In genomic region chr11:83156150-83156995, GRCh38 we compare ENCODE assay signal across 8 cellular contexts.
A peak's percentile ranks its signal among the peaks of the same experiment; 100 is the strongest.
DNase-seq lines count a peak whose midpoint lies in the region; ATAC-seq, FAIRE-seq and TF ChIP-seq lines count a peak whose summit lies in the region.

No MANE protein-coding gene starts in this region.

- no peaks in the 10 kb centered on the region for H3K9me3 Mint-ChIP-seq in stimulated activated effector memory CD8-positive, alpha-beta T cell treated with anti-CD3 and anti-CD28 coated beads, Interleukin-12 subunit alpha, Interleukin-12 subunit beta, amount 100 ng/mL, for 72 hours

- H3K27me3 ChIP-seq in HUES48 (ENCODE audit: control insufficient read depth, insufficient read depth, low read length) (no peaks in the 10 kb centered on the region), NT2/D1 (ENCODE audit: insufficient read depth, insufficient read length) (no peaks in the 10 kb centered on the region)

- H3K9ac ChIP-seq in HUES48 (ENCODE audit: low read depth, low read length) (peak overlapping the region; percentile 40), NT2/D1 (ENCODE audit: insufficient read length, low read depth) (peak overlapping the region; percentile 51)

- H3K4me1 Mint-ChIP-seq in stimulated activated effector memory CD8-positive, alpha-beta T cell treated with anti-CD3 and anti-CD28 coated beads, Interleukin-12 subunit alpha, Interleukin-12 subunit beta, amount 100 ng/mL, for 72 hours: peaks cover 23% of the 10 kb centered on the region

- FAIRE-seq in D721Med (lab: Jason Lieb, UNC): no peak

- peaks cover 51% of the 10 kb centered on the region for H3K36me3 Mint-ChIP-seq in stimulated activated effector memory CD8-positive, alpha-beta T cell treated with anti-CD3 and anti-CD28 coated beads, Interleukin-12 subunit alpha, Interleukin-12 subunit beta, amount 100 ng/mL, for 72 hours

- H3K4me1 ChIP-seq in HUES48 (ENCODE audit: control insufficient read depth, insufficient read depth, low read length) (peaks cover 22% of the 10 kb centered on the region), NT2/D1 (ENCODE audit: insufficient read depth, insufficient read length) (no peaks in the 10 kb centered on the region)

- H3K27ac Mint-ChIP-seq in stimulated activated effector memory CD8-positive, alpha-beta T cell treated with anti-CD3 and anti-CD28 coated beads, Interleukin-12 subunit alpha, Interleukin-12 subunit beta, amount 100 ng/mL, for 72 hours: peak overlapping the region; percentile 99

- H3K9me3 ChIP-seq in HUES48 (ENCODE audit: control insufficient read depth, insufficient read depth, low read length) (no peaks in the 10 kb centered on the region), NT2/D1 (ENCODE audit: insufficient read depth, low read length) (no peaks in the 10 kb centered on the region)

- H3K4me3 Mint-ChIP-seq in stimulated activated effector memory CD8-positive, alpha-beta T cell treated with anti-CD3 and anti-CD28 coated beads, Interleukin-12 subunit alpha, Interleukin-12 subunit beta, amount 100 ng/mL, for 72 hours: peak overlapping the region; percentile 93

- H3K4me3 ChIP-seq in HUES48 (ENCODE audit: low read depth, low read length) (peak overlapping the region; percentile 84), NT2/D1 (ENCODE audit: insufficient read length, low read depth) (peak overlapping the region; percentile 44), epithelial cell of esophagus (ENCODE audit: low read length) (peak overlapping the region; percentile 64)

- peak overlapping the region; percentile 87 for H3K27ac ChIP-seq in HUES48 (ENCODE audit: low read depth, low read length)

- peak; percentile 92 for ATAC-seq in GM21447 (IDR thresholded peaks at IDR 0.05; ENCODE audit: unreplicated experiment)
- peak; percentile 96 for ATAC-seq in stimulated activated effector memory CD8-positive, alpha-beta T cell treated with anti-CD3 and anti-CD28 coated beads, Interleukin-12 subunit alpha, Interleukin-12 subunit beta, amount 100 ng/mL, for 72 hours

- TF ChIP-seq CTCF in D721Med (IDR thresholded peaks at IDR 0.05; ENCODE audit: insufficient read depth, missing control alignments): no peak
- no peak for TF ChIP-seq CTCF in epithelial cell of esophagus (IDR thresholded peaks at IDR 0.05; ENCODE audit: insufficient read depth, low read depth, low read length, missing control alignments)

- peaks cover 23% of the 10 kb centered on the region for H3K36me3 ChIP-seq in HUES48 (ENCODE audit: control insufficient read depth, insufficient read depth, low read length)
- peaks cover 33% of the 10 kb centered on the region for H3K36me3 ChIP-seq in NT2/D1 (ENCODE audit: insufficient read depth, insufficient read length, low read length)

- DNase-seq in D721Med (ENCODE audit: insufficient read length, low spot score) (peak; percentile 66), NT2/D1 (ENCODE audit: low read depth, low spot score) (peak; percentile 98), activated T-cell treated with anti-CD3 and anti-CD28 coated beads for 4 hours (peak; percentile 96), epithelial cell of esophagus (ENCODE audit: low read depth) (peak; percentile 100), middle frontal gyrus (ENCODE audit: extremely low spot score, low spot score) (peak; percentile 100)
- peak; percentile 80 to 95 for DNase-seq in stimulated activated effector memory CD8-positive, alpha-beta T cell treated with anti-CD3 and anti-CD28 coated beads, Interleukin-12 subunit alpha, Interleukin-12 subunit beta, amount 100 ng/mL, for 72 hours (ENCODE audit: low spot score in 2 of 2)

Comparison
In these comparisons a context has a peak if more than half of its experiments do, and no peak if none do; other contexts are left out.
1. Peak in every context shown above with its lines: DNase-seq, ATAC-seq, H3K4me3 ChIP-seq and H3K27ac ChIP-seq.